ENCODE assay signal across 24 cellular contexts in the genomic region with DNA sequence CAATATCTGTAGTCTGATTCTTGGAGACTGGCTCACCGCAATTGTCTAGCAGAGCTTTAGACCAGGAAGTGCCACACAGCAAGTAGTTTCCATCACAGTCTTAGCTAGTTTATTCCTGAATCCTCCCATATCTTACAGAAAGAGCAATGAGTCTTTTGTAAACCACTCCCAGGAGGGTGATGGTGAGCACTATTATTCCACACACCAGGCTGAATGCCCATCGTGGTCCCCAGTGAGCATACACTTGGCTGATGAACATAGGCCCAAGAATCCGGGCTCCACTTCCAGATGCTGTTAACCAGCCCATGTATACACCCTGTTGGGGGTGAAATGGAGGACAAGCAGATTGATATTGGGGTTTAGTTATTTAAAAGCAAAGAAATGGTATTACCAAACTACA.
"Had no signal": no experiment of that assay in that cellular context is flagged by ENCODE, and none has a peak within 500 bp of the region (broad histone marks: within the 10 kb centered on the region; RNA-seq: fewer than 3 reads in every experiment).

No MANE protein-coding gene starts in this region.

- H3K27me3 Mint-ChIP-seq: naive thymus-derived CD8-positive, alpha-beta T cell; stimulated activated memory B cell treated with anti-CD40 and anti-IgM and Interleukin-4, amounts not matched to agents 10 μg/mL and 1 μg/mL and 100 μg/mL, for 72 hours; stimulated activated naive CD8-positive, alpha-beta T cell treated with anti-CD3 and anti-CD28 coated beads, Interleukin-15, amount 100 ng/mL, for 72 hours had no signal

- H3K27ac Mint-ChIP-seq: naive thymus-derived CD8-positive, alpha-beta T cell; nephron; stimulated activated memory B cell treated with anti-CD40 and anti-IgM and Interleukin-4, amounts not matched to agents 10 μg/mL and 1 μg/mL and 100 μg/mL, for 72 hours; stimulated activated naive CD8-positive, alpha-beta T cell treated with anti-CD3 and anti-CD28 coated beads, Interleukin-15, amount 100 ng/mL, for 72 hours had no signal

- H3K9ac ChIP-seq: parathyroid adenoma had no signal

- ATAC-seq: heart right ventricle; naive thymus-derived CD8-positive, alpha-beta T cell; psoas muscle; right lobe of liver; stimulated activated memory B cell treated with anti-CD40 and anti-IgM and Interleukin-4, amounts not matched to agents 10 μg/mL and 1 μg/mL and 100 μg/mL, for 72 hours; stimulated activated naive CD8-positive, alpha-beta T cell treated with anti-CD3 and anti-CD28 coated beads, Interleukin-15, amount 100 ng/mL, for 72 hours had no signal

- H3K4me1 Mint-ChIP-seq: neural crest cell; stimulated activated memory B cell treated with anti-CD40 and anti-IgM and Interleukin-4, amounts not matched to agents 10 μg/mL and 1 μg/mL and 100 μg/mL, for 72 hours; stimulated activated naive CD8-positive, alpha-beta T cell treated with anti-CD3 and anti-CD28 coated beads, Interleukin-15, amount 100 ng/mL, for 72 hours had no signal

- H3K9me3 Mint-ChIP-seq: naive thymus-derived CD8-positive, alpha-beta T cell; neural crest cell; stimulated activated memory B cell treated with anti-CD40 and anti-IgM and Interleukin-4, amounts not matched to agents 10 μg/mL and 1 μg/mL and 100 μg/mL, for 72 hours; stimulated activated naive CD8-positive, alpha-beta T cell treated with anti-CD3 and anti-CD28 coated beads, Interleukin-15, amount 100 ng/mL, for 72 hours had no signal

- H3K4me2 ChIP-seq: hepatocyte, smooth muscle cell had no signal

- H3K27me3 ChIP-seq: heart right ventricle, hepatocyte, right lobe of liver, testis, thyroid gland, transverse colon, upper lobe of left lung had no signal

- H3K9me3 ChIP-seq: left ventricle myocardium inferior, psoas muscle, right lobe of liver, testis, thyroid gland, transverse colon, upper lobe of left lung had no signal

- H2AFZ ChIP-seq: hepatocyte, parathyroid adenoma had no signal

- DNase-seq: heart right ventricle; islet precursor cell; left ventricle myocardium inferior; naive thymus-derived CD8-positive, alpha-beta T cell; nucleus accumbens; psoas muscle; right lobe of liver; stimulated activated CD4-positive, alpha-beta T cell treated with anti-CD3 and anti-CD28 coated beads, Interleukin-1b, Interleukin-23, amount 100 ng/mL, for 48 hours; stimulated activated CD4-positive, alpha-beta T cell treated with anti-CD3 and anti-CD28 coated beads, Interleukin-2, amount 100 ng/mL, for 48 hours; stimulated activated CD4-positive, alpha-beta T cell treated with anti-CD3 and anti-CD28 coated beads, Interleukin-4, amount 100 ng/mL, for 4 hours; stimulated activated CD8-positive, alpha-beta memory T cell treated with anti-CD3 and anti-CD28 coated beads, Interleukin-4, amount 100 ng/mL, for 48 hours; stimulated activated naive CD4-positive, alpha-beta T cell treated with Interleukin-2 at 50 U/mL for 16 hours; stimulated activated naive CD8-positive, alpha-beta T cell treated with anti-CD3 and anti-CD28 coated beads, Interleukin-15, amount 100 ng/mL, for 72 hours; testis; thyroid gland; transverse colon; upper lobe of left lung had no signal

- H3K27ac ChIP-seq: heart right ventricle, hepatocyte, left ventricle myocardium inferior, parathyroid adenoma, psoas muscle, right lobe of liver, testis, thyroid gland, transverse colon, upper lobe of left lung had no signal

- H3K4me3 Mint-ChIP-seq: naive thymus-derived CD8-positive, alpha-beta T cell; nephron; neural crest cell; stimulated activated memory B cell treated with anti-CD40 and anti-IgM and Interleukin-4, amounts not matched to agents 10 μg/mL and 1 μg/mL and 100 μg/mL, for 72 hours; stimulated activated naive CD8-positive, alpha-beta T cell treated with anti-CD3 and anti-CD28 coated beads, Interleukin-15, amount 100 ng/mL, for 72 hours had no signal

- H3K4me3 ChIP-seq: heart right ventricle, hepatocyte, left ventricle myocardium inferior, lung, psoas muscle, right lobe of liver, smooth muscle cell, testis, thyroid gland, transverse colon, upper lobe of left lung had no signal

- H3K4me1 ChIP-seq: parathyroid adenoma, right lobe of liver, testis, thyroid gland, transverse colon, upper lobe of left lung had no signal
